Comparison of ENCODE assay signal across 1 cellular context in genomic region chr12:53508534-53509199, GRCh38.
TF ChIP-seq lines count a peak whose summit lies in the region.

No MANE protein-coding gene starts in this region.

TF ChIP-seq in HEK293, 187 proteins besides CTCF, POLR2A, EP300 and RAD21 (continued from another document):
- TF ChIP-seq ZBTB44 (tag by site-specific recombination; IDR thresholded peaks at IDR 0.05) (no peak), ZNF311 (tag by site-specific recombination; IDR thresholded peaks at IDR 0.05; ENCODE audit: borderline replicate concordance) (no peak), ZNF280C (tag by site-specific recombination; IDR thresholded peaks at IDR 0.05) (no peak), SP7 (tag by site-specific recombination; IDR thresholded peaks at IDR 0.05) (no peak), ZNF660 (tag by site-specific recombination; IDR thresholded peaks at IDR 0.05) (no peak; the same call in 1 of the 2 replicates), ZNF350 (tag by site-specific recombination; IDR thresholded peaks at IDR 0.05) (no peak), KLF8 (tag by site-specific recombination; IDR thresholded peaks at IDR 0.05) (0 out of 2 replicates have a peak, but pooled peaks have one; percentile 25), ZNF521 (tag by site-specific recombination; IDR thresholded peaks at IDR 0.05) (no peak), KLF7 (tag by site-specific recombination; IDR thresholded peaks at IDR 0.05; ENCODE audit: borderline replicate concordance) (no peak), ZNF2 (tag by site-specific recombination; IDR thresholded peaks at IDR 0.05) (peak; percentile 81), ZNF184 (tag by site-specific recombination; IDR thresholded peaks at IDR 0.05) (no peak), ZBTB8A (tag by site-specific recombination; IDR thresholded peaks at IDR 0.05) (no peak), ZNF202 (tag by site-specific recombination; IDR thresholded peaks at IDR 0.05; ENCODE audit: borderline replicate concordance) (no peak), ZNF10 (tag by site-specific recombination; IDR thresholded peaks at IDR 0.05) (no peak), ZNF585B (tag by site-specific recombination; IDR thresholded peaks at IDR 0.05) (no peak), PRDM4 (tag by site-specific recombination; IDR thresholded peaks at IDR 0.05) (no peak), ZNF391 (tag by site-specific recombination; IDR thresholded peaks at IDR 0.05; ENCODE audit: borderline replicate concordance, low read depth) (0 out of 2 replicates have a peak, but pooled peaks have one; percentile 32), ZNF654 (tag by site-specific recombination; IDR thresholded peaks at IDR 0.05; ENCODE audit: low read depth) (peak; percentile 98), ZNF792 (tag by site-specific recombination; IDR thresholded peaks at IDR 0.05) (no peak), ZNF19 (tag by site-specific recombination; IDR thresholded peaks at IDR 0.05; ENCODE audit: low read depth) (no peak), ZXDB (tag by site-specific recombination; IDR thresholded peaks at IDR 0.05) (no peak), ZNF449 (tag by site-specific recombination; IDR thresholded peaks at IDR 0.05) (no peak), ZFP37 (tag by site-specific recombination; IDR thresholded peaks at IDR 0.05) (0 out of 2 replicates have a peak, but pooled peaks have one; percentile 23), ZNF18 (tag by site-specific recombination; IDR thresholded peaks at IDR 0.05) (no peak), ZNF513 (tag by site-specific recombination; IDR thresholded peaks at IDR 0.05) (no peak; the same call in 1 of the 2 replicates), ZBTB7A (tag by site-specific recombination; IDR thresholded peaks at IDR 0.05; ENCODE audit: low read depth) (no peak), ZNF280D (tag by site-specific recombination; IDR thresholded peaks at IDR 0.05) (no peak), ZNF626 (tag by site-specific recombination; IDR thresholded peaks at IDR 0.05) (no peak), ZNF548 (tag by site-specific recombination; IDR thresholded peaks at IDR 0.05) (no peak), GLI4 (tag by site-specific recombination; IDR thresholded peaks at IDR 0.05) (no peak)
